ENCODE assay signal across 1 cellular context in genomic region chr4:26239796-26240195, GRCh38.
TF ChIP-seq lines count a peak whose summit lies in the region.

No MANE protein-coding gene starts in this region.

TF ChIP-seq in IMR-90, 13 proteins besides CTCF, POLR2A, EP300 and RAD21:
- TF ChIP-seq RCOR1 (IDR thresholded peaks at IDR 0.05; ENCODE audit: insufficient replicate concordance, low read length) (no peak), BHLHE40 (IDR thresholded peaks at IDR 0.05; ENCODE audit: low read depth, low read length) (no peak), MAZ (IDR thresholded peaks at IDR 0.05; ENCODE audit: borderline replicate concordance, low read depth, low read length) (no peak), CHD1 (IDR thresholded peaks at IDR 0.05; ENCODE audit: low read depth, low read length) (no peak), SMC3 (IDR thresholded peaks at IDR 0.05; ENCODE audit: low read depth, low read length) (no peak), CEBPB (IDR thresholded peaks at IDR 0.05; ENCODE audit: low read depth, low read length) (no peak), ELK1 (IDR thresholded peaks at IDR 0.05; ENCODE audit: borderline replicate concordance, low read depth, low read length) (no peak), MXI1 (IDR thresholded peaks at IDR 0.05; ENCODE audit: borderline replicate concordance, low read depth, low read length) (no peak), MAFK (IDR thresholded peaks at IDR 0.05; ENCODE audit: low read depth, low read length) (no peak), RFX5 (IDR thresholded peaks at IDR 0.05; ENCODE audit: low read depth, low read length) (no peak), NFE2L2 (IDR thresholded peaks at IDR 0.05; ENCODE audit: low read depth, low read length) (no peak), FOS (IDR thresholded peaks at IDR 0.05; ENCODE audit: low read depth, low read length) (no peak)
- TF ChIP-seq, protein P1, sequence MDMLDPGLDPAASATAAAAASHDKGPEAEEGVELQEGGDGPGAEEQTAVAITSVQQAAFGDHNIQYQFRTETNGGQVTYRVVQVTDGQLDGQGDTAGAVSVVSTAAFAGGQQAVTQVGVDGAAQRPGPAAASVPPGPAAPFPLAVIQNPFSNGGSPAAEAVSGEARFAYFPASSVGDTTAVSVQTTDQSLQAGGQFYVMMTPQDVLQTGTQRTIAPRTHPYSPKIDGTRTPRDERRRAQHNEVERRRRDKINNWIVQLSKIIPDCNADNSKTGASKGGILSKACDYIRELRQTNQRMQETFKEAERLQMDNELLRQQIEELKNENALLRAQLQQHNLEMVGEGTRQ (IDR thresholded peaks at IDR 0.05; ENCODE audit: low read depth, low read length), result no peak
TF ChIP-seq in IMR-90: peak in this region for 0.
